1 cellular context compared by ENCODE assay signal in the genomic region with DNA sequence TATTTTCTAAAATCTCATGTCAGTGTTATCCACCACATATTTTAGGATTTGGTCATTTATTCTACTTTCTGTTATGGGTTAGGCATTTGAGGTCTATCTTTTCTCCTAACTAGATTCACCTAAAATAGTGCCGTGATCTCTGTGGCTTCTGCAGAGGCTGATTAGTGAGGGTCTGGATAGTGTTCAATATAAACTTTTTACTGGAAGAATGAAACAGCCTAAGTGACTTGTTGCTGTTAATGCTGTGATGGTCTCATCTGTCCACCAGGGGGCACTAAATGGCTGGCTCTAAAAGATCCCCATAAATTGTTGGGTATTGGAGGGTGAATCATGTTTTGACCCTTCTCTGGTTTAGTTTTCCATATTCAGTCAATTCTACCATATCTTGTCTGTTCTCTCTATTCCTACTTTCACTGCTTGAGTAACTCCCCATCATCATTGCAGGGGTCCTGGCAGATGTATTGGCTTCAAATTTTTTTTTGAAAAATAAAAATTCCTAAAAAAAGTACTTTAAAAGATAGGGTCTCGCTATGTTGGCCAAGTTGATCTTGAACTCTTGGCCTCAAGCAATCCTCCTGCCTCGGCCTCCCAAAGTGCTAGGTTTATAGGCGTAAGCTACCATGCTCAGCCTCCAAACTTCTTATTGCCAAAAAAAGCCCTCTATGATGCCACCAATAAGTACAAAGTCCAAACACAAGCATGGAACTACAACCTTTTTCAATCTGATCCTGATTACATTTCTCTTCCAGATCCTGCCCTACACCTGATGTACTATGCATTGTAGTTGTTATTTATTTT.
TF ChIP-seq lines count a peak whose summit lies in the region.

No MANE protein-coding gene starts in this region.

TF ChIP-seq in HepG2, 621 proteins besides CTCF, POLR2A, EP300 and RAD21 (continued from another document and continues in another):
- TF ChIP-seq, protein P1, sequence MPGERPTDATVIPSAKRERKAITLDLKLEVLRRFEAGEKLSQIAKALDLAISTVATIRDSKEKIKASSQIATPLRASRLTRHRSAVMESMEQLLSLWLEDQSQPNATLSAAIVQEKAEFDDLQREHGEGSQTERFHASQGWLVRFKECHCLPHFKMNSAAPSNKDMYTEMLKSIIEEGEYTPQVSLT (CRISPR knock-in tag; IDR thresholded peaks at IDR 0.05; ENCODE audit: borderline replicate concordance, low read depth) = no peak
- TF ChIP-seq GABPB1 (CRISPR knock-in tag; IDR thresholded peaks at IDR 0.05) (no peak; the same call in 1 of the 2 replicates), ZNF431 (CRISPR knock-in tag; IDR thresholded peaks at IDR 0.05; ENCODE audit: borderline replicate concordance, low read depth) (no peak), MXI1 (IDR thresholded peaks at IDR 0.05; ENCODE audit: borderline replicate concordance, low read depth, low read length) (no peak), DPF2 (CRISPR knock-in tag; IDR thresholded peaks at IDR 0.05; ENCODE audit: borderline replicate concordance, low read depth) (no peak), SRSF1 (optimal IDR thresholded peaks at IDR 0.05; ENCODE audit: low read depth, low read length) (no peak), ZC3H13 (CRISPR knock-in tag; IDR thresholded peaks at IDR 0.05) (no peak), POLR2AphosphoS2 (IDR thresholded peaks at IDR 0.05; ENCODE audit: low read depth, low read length) (peak; percentile 66), NFYC (CRISPR knock-in tag; IDR thresholded peaks at IDR 0.05) (peak; percentile 8; the same call in 1 of the 2 replicates), SSRP1 (CRISPR knock-in tag; IDR thresholded peaks at IDR 0.05) (0 out of 2 replicates have a peak, but pooled peaks have one; percentile 64), HNRNPLL (IDR thresholded peaks at IDR 0.05; ENCODE audit: low read depth, low read length, poor library complexity, severe bottlenecking) (no peak), FOXO1 (CRISPR knock-in tag; IDR thresholded peaks at IDR 0.05) (no peak), YY1 (IDR thresholded peaks at IDR 0.05; ENCODE audit: insufficient read depth, insufficient replicate concordance, low read depth, low read length) (no peak), ZFYVE20 (CRISPR knock-in tag; IDR thresholded peaks at IDR 0.05; ENCODE audit: borderline replicate concordance, low read depth) (0 out of 2 replicates have a peak, but pooled peaks have one; percentile 35), ZBTB3 (CRISPR knock-in tag; IDR thresholded peaks at IDR 0.05; ENCODE audit: borderline replicate concordance, low read depth) (no peak), NAIF1 (CRISPR knock-in tag; IDR thresholded peaks at IDR 0.05; ENCODE audit: borderline replicate concordance) (no peak), TBP (CRISPR knock-in tag; IDR thresholded peaks at IDR 0.05) (no peak), ZFP62 (CRISPR knock-in tag; IDR thresholded peaks at IDR 0.05) (no peak), ZNF256 (CRISPR knock-in tag; conservative IDR thresholded peaks at IDR 0.05) (no peak), ZNF501 (CRISPR knock-in tag; IDR thresholded peaks at IDR 0.05) (no peak), ZNF33A (CRISPR knock-in tag; IDR thresholded peaks at IDR 0.05; ENCODE audit: borderline replicate concordance) (no peak), ZFP36 (IDR thresholded peaks at IDR 0.05; ENCODE audit: borderline replicate concordance, low read depth, low read length, partially characterized antibody) (no peak), CBX5 (CRISPR knock-in tag; IDR thresholded peaks at IDR 0.05; ENCODE audit: borderline replicate concordance) (no peak), HNRNPK (IDR thresholded peaks at IDR 0.05; ENCODE audit: low read depth, low read length, poor library complexity, severe bottlenecking) (no peak), MLLT10 (CRISPR knock-in tag; IDR thresholded peaks at IDR 0.05) (no peak), TBX2 (CRISPR knock-in tag; IDR thresholded peaks at IDR 0.05; ENCODE audit: borderline replicate concordance) (no peak), RFX5 (IDR thresholded peaks at IDR 0.05; ENCODE audit: low read depth, low read length) (no peak), ZMYM2 (CRISPR knock-in tag; IDR thresholded peaks at IDR 0.05) (no peak), ZNF564 (CRISPR knock-in tag; IDR thresholded peaks at IDR 0.05) (no peak)
- TF ChIP-seq, protein P2, sequence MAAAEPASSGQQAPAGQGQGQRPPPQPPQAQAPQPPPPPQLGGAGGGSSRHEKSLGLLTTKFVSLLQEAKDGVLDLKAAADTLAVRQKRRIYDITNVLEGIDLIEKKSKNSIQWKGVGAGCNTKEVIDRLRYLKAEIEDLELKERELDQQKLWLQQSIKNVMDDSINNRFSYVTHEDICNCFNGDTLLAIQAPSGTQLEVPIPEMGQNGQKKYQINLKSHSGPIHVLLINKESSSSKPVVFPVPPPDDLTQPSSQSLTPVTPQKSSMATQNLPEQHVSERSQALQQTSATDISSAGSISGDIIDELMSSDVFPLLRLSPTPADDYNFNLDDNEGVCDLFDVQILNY (CRISPR knock-in tag; conservative IDR thresholded peaks at IDR 0.05) = no peak
- TF ChIP-seq, protein P3, sequence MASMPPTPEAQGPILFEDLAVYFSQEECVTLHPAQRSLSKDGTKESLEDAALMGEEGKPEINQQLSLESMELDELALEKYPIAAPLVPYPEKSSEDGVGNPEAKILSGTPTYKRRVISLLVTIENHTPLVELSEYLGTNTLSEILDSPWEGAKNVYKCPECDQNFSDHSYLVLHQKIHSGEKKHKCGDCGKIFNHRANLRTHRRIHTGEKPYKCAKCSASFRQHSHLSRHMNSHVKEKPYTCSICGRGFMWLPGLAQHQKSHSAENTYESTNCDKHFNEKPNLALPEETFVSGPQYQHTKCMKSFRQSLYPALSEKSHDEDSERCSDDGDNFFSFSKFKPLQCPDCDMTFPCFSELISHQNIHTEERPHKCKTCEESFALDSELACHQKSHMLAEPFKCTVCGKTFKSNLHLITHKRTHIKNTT (CRISPR knock-in tag; IDR thresholded peaks at IDR 0.05) = no peak
- TF ChIP-seq, protein P4, sequence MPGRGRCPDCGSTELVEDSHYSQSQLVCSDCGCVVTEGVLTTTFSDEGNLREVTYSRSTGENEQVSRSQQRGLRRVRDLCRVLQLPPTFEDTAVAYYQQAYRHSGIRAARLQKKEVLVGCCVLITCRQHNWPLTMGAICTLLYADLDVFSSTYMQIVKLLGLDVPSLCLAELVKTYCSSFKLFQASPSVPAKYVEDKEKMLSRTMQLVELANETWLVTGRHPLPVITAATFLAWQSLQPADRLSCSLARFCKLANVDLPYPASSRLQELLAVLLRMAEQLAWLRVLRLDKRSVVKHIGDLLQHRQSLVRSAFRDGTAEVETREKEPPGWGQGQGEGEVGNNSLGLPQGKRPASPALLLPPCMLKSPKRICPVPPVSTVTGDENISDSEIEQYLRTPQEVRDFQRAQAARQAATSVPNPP (CRISPR knock-in tag; IDR thresholded peaks at IDR 0.05) = no peak
- TF ChIP-seq, protein P5, sequence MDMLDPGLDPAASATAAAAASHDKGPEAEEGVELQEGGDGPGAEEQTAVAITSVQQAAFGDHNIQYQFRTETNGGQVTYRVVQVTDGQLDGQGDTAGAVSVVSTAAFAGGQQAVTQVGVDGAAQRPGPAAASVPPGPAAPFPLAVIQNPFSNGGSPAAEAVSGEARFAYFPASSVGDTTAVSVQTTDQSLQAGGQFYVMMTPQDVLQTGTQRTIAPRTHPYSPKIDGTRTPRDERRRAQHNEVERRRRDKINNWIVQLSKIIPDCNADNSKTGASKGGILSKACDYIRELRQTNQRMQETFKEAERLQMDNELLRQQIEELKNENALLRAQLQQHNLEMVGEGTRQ (IDR thresholded peaks at IDR 0.05; ENCODE audit: low read depth, low read length) = no peak
- TF ChIP-seq, protein P5 (CRISPR knock-in tag; IDR thresholded peaks at IDR 0.05; ENCODE audit: borderline replicate concordance) = no peak
- TF ChIP-seq, protein P6, sequence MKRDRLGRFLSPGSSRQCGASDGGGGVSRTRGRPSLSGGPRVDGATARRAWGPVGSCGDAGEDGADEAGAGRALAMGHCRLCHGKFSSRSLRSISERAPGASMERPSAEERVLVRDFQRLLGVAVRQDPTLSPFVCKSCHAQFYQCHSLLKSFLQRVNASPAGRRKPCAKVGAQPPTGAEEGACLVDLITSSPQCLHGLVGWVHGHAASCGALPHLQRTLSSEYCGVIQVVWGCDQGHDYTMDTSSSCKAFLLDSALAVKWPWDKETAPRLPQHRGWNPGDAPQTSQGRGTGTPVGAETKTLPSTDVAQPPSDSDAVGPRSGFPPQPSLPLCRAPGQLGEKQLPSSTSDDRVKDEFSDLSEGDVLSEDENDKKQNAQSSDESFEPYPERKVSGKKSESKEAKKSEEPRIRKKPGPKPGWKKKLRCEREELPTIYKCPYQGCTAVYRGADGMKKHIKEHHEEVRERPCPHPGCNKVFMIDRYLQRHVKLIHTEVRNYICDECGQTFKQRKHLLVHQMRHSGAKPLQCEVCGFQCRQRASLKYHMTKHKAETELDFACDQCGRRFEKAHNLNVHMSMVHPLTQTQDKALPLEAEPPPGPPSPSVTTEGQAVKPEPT (CRISPR knock-in tag; IDR thresholded peaks at IDR 0.05; ENCODE audit: low read depth) = no peak
- TF ChIP-seq, protein P7, sequence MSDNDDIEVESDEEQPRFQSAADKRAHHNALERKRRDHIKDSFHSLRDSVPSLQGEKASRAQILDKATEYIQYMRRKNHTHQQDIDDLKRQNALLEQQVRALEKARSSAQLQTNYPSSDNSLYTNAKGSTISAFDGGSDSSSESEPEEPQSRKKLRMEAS (IDR thresholded peaks at IDR 0.05) = no peak
- TF ChIP-seq, protein P8, sequence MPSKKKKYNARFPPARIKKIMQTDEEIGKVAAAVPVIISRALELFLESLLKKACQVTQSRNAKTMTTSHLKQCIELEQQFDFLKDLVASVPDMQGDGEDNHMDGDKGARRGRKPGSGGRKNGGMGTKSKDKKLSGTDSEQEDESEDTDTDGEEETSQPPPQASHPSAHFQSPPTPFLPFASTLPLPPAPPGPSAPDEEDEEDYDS (CRISPR knock-in tag; IDR thresholded peaks at IDR 0.05) = no peak; the same call in 1 of the 2 replicates
- TF ChIP-seq, protein P9, sequence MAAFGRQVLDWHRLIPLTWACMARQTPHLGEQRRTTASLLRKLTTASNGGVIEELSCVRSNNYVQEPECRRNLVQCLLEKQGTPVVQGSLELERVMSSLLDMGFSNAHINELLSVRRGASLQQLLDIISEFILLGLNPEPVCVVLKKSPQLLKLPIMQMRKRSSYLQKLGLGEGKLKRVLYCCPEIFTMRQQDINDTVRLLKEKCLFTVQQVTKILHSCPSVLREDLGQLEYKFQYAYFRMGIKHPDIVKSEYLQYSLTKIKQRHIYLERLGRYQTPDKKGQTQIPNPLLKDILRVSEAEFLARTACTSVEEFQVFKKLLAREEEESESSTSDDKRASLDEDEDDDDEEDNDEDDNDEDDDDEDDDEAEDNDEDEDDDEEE (CRISPR knock-in tag; IDR thresholded peaks at IDR 0.05) = no peak
- TF ChIP-seq, protein P10, sequence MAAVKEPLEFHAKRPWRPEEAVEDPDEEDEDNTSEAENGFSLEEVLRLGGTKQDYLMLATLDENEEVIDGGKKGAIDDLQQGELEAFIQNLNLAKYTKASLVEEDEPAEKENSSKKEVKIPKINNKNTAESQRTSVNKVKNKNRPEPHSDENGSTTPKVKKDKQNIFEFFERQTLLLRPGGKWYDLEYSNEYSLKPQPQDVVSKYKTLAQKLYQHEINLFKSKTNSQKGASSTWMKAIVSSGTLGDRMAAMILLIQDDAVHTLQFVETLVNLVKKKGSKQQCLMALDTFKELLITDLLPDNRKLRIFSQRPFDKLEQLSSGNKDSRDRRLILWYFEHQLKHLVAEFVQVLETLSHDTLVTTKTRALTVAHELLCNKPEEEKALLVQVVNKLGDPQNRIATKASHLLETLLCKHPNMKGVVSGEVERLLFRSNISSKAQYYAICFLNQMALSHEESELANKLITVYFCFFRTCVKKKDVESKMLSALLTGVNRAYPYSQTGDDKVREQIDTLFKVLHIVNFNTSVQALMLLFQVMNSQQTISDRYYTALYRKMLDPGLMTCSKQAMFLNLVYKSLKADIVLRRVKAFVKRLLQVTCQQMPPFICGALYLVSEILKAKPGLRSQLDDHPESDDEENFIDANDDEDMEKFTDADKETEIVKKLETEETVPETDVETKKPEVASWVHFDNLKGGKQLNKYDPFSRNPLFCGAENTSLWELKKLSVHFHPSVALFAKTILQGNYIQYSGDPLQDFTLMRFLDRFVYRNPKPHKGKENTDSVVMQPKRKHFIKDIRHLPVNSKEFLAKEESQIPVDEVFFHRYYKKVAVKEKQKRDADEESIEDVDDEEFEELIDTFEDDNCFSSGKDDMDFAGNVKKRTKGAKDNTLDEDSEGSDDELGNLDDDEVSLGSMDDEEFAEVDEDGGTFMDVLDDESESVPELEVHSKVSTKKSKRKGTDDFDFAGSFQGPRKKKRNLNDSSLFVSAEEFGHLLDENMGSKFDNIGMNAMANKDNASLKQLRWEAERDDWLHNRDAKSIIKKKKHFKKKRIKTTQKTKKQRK (IDR thresholded peaks at IDR 0.05; ENCODE audit: low read length) = no peak
- TF ChIP-seq, protein P11, sequence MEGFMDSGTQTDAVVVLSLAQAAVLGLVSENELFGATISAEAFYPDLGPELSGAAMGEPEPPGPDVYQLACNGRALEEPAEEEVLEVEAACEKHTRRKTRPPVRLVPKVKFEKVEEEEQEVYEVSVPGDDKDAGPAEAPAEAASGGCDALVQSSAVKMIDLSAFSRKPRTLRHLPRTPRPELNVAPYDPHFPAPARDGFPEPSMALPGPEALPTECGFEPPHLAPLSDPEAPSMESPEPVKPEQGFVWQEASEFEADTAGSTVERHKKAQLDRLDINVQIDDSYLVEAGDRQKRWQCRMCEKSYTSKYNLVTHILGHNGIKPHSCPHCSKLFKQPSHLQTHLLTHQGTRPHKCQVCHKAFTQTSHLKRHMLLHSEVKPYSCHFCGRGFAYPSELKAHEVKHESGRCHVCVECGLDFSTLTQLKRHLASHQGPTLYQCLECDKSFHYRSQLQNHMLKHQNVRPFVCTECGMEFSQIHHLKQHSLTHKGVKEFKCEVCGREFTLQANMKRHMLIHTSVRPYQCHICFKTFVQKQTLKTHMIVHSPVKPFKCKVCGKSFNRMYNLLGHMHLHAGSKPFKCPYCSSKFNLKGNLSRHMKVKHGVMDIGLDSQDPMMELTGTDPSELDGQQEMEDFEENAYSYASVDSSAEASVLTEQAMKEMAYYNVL (CRISPR knock-in tag; IDR thresholded peaks at IDR 0.05; ENCODE audit: borderline replicate concordance) = no peak
- TF ChIP-seq, protein P12, sequence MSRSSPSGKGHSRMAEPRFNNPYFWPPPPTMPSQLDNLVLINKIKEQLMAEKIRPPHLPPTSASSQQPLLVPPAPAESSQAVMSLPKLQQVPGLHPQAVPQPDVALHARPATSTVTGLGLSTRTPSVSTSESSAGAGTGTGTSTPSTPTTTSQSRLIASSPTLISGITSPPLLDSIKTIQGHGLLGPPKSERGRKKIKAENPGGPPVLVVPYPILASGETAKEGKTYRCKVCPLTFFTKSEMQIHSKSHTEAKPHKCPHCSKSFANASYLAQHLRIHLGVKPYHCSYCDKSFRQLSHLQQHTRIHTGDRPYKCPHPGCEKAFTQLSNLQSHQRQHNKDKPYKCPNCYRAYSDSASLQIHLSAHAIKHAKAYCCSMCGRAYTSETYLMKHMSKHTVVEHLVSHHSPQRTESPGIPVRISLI (CRISPR knock-in tag; IDR thresholded peaks at IDR 0.05; ENCODE audit: borderline replicate concordance) = no peak
